In the genomic region with DNA sequence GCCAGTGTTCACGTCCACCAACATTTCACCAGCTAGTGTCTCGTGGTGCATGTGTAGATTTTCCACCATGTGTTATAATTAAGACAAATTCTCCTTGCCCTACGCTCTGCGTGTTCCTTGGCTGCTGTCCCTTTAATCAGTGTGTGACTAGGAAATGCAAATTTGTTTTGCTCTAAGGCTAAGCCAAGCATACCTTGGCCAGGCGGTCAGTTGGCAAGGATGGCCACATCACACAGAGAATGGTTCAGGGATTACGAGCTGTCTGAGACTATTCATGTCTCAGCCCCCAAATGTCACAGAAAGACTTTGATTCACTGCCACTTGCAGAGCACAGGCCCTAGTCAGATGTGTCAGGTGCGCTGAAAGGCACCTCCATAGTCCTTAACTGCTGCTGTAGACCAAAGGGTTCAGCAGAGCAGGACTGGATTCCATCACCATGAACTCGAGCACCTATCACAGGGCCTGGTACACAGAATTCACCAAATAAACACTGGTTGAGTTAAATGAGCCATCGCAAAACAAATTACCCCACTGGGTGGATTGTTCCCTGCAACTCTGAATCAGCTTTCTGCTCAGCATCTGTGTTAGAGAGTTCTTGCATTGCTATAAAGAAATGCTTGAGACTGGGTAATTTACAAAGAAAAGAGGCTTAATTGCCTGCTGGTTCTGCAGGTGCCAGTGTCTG, we compare ENCODE assay signal across 27 cellular contexts.
"Had no signal": no experiment of that assay in that cellular context is flagged by ENCODE, and none has a peak within 500 bp of the region (broad histone marks: within the 10 kb centered on the region; RNA-seq: fewer than 3 reads in every experiment).

No MANE protein-coding gene starts in this region.

- DNase-seq: activated CD4-positive, alpha-beta T cell treated with anti-CD3 and anti-CD28 coated beads for 4 hours; activated CD8-positive, alpha-beta memory T cell treated with anti-CD3 and anti-CD28 coated beads, Interleukin-2, amount 50 U/mL, for 4 hours; activated CD8-positive, alpha-beta T cell treated with anti-CD3 and anti-CD28 coated beads for 36 hours; activated naive CD4-positive, alpha-beta T cell treated with anti-CD3 and anti-CD28 coated beads, Interleukin-2, amount 50 U/mL, for 16 hours; activated naive CD8-positive, alpha-beta T cell treated with anti-CD3 and anti-CD28 coated beads, Interleukin-2, amount 10 ng/mL, durations not matched to agents 7 days and 5 days; adrenal gland; anterior cingulate cortex; central memory CD4-positive, alpha-beta T cell; Kasumi-1; NCI-H1105 treated with DMSO at 0.1 percent for 48 hours; NCI-H1436 treated with DMSO at 0.1 percent for 48 hours; NCI-H187 treated with DMSO at 0.1 percent for 48 hours; NCI-H2081 treated with DMSO at 0.1 percent for 48 hours; NCI-H2171; NCI-H2227 treated with DMSO at 0.1 percent for 48 hours; NCI-H526; NCI-H774; NK-92 treated with Interleukin-12 subunit alpha and Interleukin-12 subunit beta, amount 100 ng/mL, for 24 hours; OCI-M1; Peyer's patch; Right ventricle myocardium superior; SJCRH30; SK-N-SH; T-helper 1 cell had no signal

- H3K27me3 ChIP-seq: adrenal gland, breast epithelium, Peyer's patch, SJCRH30 had no signal

- H3K9ac ChIP-seq: SK-N-SH had no signal

- H3K4me2 ChIP-seq: SK-N-SH had no signal

- H3K36me3 ChIP-seq: adrenal gland, breast epithelium, Peyer's patch, SJCRH30 had no signal

- H3K4me3 ChIP-seq: adrenal gland, breast epithelium, Peyer's patch, SJCRH30 had no signal

- H3K9me3 ChIP-seq: adrenal gland, breast epithelium, Peyer's patch, SJCRH30, SK-N-SH had no signal

- H3K27ac ChIP-seq: adrenal gland, Peyer's patch, RWPE1, SJCRH30 had no signal

- ATAC-seq: activated CD4-positive, CD25-positive, alpha-beta regulatory T cell treated with anti-CD3 and anti-CD28 coated beads, Interleukin-2, amount 50 U/mL, for 24 hours; activated CD8-positive, alpha-beta T cell treated with anti-CD3 and anti-CD28 coated beads for 36 hours had no signal
